ENCODE assay signal across 1 cellular context in genomic region chr4:41632481-41633073, GRCh38.
TF ChIP-seq lines count a peak whose summit lies in the region.

No MANE protein-coding gene starts in this region.

TF ChIP-seq in WTC11, 78 proteins besides CTCF, POLR2A, EP300 and RAD21 (continued from another document):
- TF ChIP-seq ATF2 (CRISPR knock-in tag; IDR thresholded peaks at IDR 0.05; ENCODE audit: borderline replicate concordance, low read depth) (no peak), AFF4 (CRISPR knock-in tag; IDR thresholded peaks at IDR 0.05; ENCODE audit: borderline replicate concordance) (no peak), NR1H2 (CRISPR knock-in tag; IDR thresholded peaks at IDR 0.05) (no peak), ZNF416 (CRISPR knock-in tag; IDR thresholded peaks at IDR 0.05) (no peak), ZNF263 (CRISPR knock-in tag; IDR thresholded peaks at IDR 0.05; ENCODE audit: low read depth) (no peak), ZMAT4 (CRISPR knock-in tag; IDR thresholded peaks at IDR 0.05) (no peak), ZNF121 (CRISPR knock-in tag; IDR thresholded peaks at IDR 0.05) (no peak)
